Comparison of ENCODE assay signal across 1 cellular context in genomic region chr1:1239624-1240347, GRCh38.
A peak's percentile ranks its signal among the peaks of the same experiment; 100 is the strongest.
TF ChIP-seq lines count a peak whose summit lies in the region.

No MANE protein-coding gene starts in this region.

TF ChIP-seq in K562, 482 proteins besides CTCF, POLR2A, EP300 and RAD21:
- TF ChIP-seq CBFB (CRISPR knock-in tag; IDR thresholded peaks at IDR 0.05) (0 out of 2 replicates have a peak, but pooled peaks have one; percentile 23), ZNF740 (CRISPR knock-in tag; IDR thresholded peaks at IDR 0.05) (peak; percentile 61; the same call in 1 of the 2 replicates), ZNF740 (tag; IDR thresholded peaks at IDR 0.05) (no peak), FOXM1 (IDR thresholded peaks at IDR 0.05; ENCODE audit: low read depth) (no peak), FOXM1 (CRISPR knock-in tag; IDR thresholded peaks at IDR 0.05; ENCODE audit: low read depth) (peak; percentile 39; the same call in 1 of the 2 replicates), POLR2G (IDR thresholded peaks at IDR 0.05; ENCODE audit: low read depth, low read length) (0 out of 2 replicates have a peak, but pooled peaks have one; percentile 4), ZSCAN29 (IDR thresholded peaks at IDR 0.05) (no peak), ADNP (tag; IDR thresholded peaks at IDR 0.05) (no peak), E2F3 (CRISPR knock-in tag; IDR thresholded peaks at IDR 0.05) (no peak), NR2C2 (CRISPR knock-in tag; IDR thresholded peaks at IDR 0.05) (peak; percentile 98), NR2C2 (tag; IDR thresholded peaks at IDR 0.05) (peak; percentile 98), ZBTB7A (IDR thresholded peaks at IDR 0.05; ENCODE audit: borderline replicate concordance, control insufficient read depth, low read depth, low read length) (peak; percentile 81), ZNF324 (CRISPR knock-in tag; IDR thresholded peaks at IDR 0.05) (no peak), MTA2 (IDR thresholded peaks at IDR 0.05; ENCODE audit: low read depth) (peak; percentile 66), HNRNPL (IDR thresholded peaks at IDR 0.05; ENCODE audit: low read depth, low read length) (peak; percentile 73; the same call in 1 of the 2 replicates), NR2C1 (IDR thresholded peaks at IDR 0.05) (peak; percentile 98), NR2C1 (tag; IDR thresholded peaks at IDR 0.05) (peak; percentile 99), PCBP1 (IDR thresholded peaks at IDR 0.05; ENCODE audit: low read depth, low read length, poor library complexity, severe bottlenecking) (peak; percentile 84), GABPB1 (CRISPR knock-in tag; IDR thresholded peaks at IDR 0.05) (no peak; the same call in 1 of the 2 replicates), ZFX (CRISPR knock-in tag; IDR thresholded peaks at IDR 0.05) (peak; percentile 34; the same call in 1 of the 2 replicates), CREB3L1 (IDR thresholded peaks at IDR 0.05; ENCODE audit: borderline replicate concordance, low read depth) (peak; percentile 29; the same call in 1 of the 2 replicates), XRCC3 (IDR thresholded peaks at IDR 0.05) (no peak), ZBTB34 (CRISPR knock-in tag; IDR thresholded peaks at IDR 0.05) (no peak), RBM14 (IDR thresholded peaks at IDR 0.05; ENCODE audit: borderline replicate concordance, insufficient read depth, low read depth, low read length) (0 out of 2 replicates have a peak, but pooled peaks have one; percentile 33), ELK1 (CRISPR knock-in tag; IDR thresholded peaks at IDR 0.05) (no peak), ZNF77 (CRISPR knock-in tag; IDR thresholded peaks at IDR 0.05) (no peak), ZNF282 (CRISPR knock-in tag; IDR thresholded peaks at IDR 0.05) (no peak), RBFOX2 (IDR thresholded peaks at IDR 0.05; ENCODE audit: low read depth, low read length) (0 out of 2 replicates have a peak, but pooled peaks have one; percentile 18), CBX2 (IDR thresholded peaks at IDR 0.05; ENCODE audit: insufficient read depth, low read length, poor library complexity, severe bottlenecking) (no peak), HES1 (IDR thresholded peaks at IDR 0.05; ENCODE audit: low read depth) (no peak), ZNF76 (CRISPR knock-in tag; IDR thresholded peaks at IDR 0.05; ENCODE audit: borderline replicate concordance) (no peak), CXXC5 (CRISPR knock-in tag; IDR thresholded peaks at IDR 0.05) (0 out of 2 replicates have a peak, but pooled peaks have one; percentile 30), ESRRA (IDR thresholded peaks at IDR 0.05; ENCODE audit: borderline replicate concordance, low read depth) (peak; percentile 61; the same call in 1 of the 2 replicates), ZNF75A (CRISPR knock-in tag; IDR thresholded peaks at IDR 0.05) (no peak), TGIF2 (CRISPR knock-in tag; IDR thresholded peaks at IDR 0.05) (0 out of 2 replicates have a peak, but pooled peaks have one; percentile 25)
- TF ChIP-seq, protein P1, sequence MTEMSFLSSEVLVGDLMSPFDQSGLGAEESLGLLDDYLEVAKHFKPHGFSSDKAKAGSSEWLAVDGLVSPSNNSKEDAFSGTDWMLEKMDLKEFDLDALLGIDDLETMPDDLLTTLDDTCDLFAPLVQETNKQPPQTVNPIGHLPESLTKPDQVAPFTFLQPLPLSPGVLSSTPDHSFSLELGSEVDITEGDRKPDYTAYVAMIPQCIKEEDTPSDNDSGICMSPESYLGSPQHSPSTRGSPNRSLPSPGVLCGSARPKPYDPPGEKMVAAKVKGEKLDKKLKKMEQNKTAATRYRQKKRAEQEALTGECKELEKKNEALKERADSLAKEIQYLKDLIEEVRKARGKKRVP (CRISPR knock-in tag; IDR thresholded peaks at IDR 0.05), result no peak
- TF ChIP-seq, protein P2, sequence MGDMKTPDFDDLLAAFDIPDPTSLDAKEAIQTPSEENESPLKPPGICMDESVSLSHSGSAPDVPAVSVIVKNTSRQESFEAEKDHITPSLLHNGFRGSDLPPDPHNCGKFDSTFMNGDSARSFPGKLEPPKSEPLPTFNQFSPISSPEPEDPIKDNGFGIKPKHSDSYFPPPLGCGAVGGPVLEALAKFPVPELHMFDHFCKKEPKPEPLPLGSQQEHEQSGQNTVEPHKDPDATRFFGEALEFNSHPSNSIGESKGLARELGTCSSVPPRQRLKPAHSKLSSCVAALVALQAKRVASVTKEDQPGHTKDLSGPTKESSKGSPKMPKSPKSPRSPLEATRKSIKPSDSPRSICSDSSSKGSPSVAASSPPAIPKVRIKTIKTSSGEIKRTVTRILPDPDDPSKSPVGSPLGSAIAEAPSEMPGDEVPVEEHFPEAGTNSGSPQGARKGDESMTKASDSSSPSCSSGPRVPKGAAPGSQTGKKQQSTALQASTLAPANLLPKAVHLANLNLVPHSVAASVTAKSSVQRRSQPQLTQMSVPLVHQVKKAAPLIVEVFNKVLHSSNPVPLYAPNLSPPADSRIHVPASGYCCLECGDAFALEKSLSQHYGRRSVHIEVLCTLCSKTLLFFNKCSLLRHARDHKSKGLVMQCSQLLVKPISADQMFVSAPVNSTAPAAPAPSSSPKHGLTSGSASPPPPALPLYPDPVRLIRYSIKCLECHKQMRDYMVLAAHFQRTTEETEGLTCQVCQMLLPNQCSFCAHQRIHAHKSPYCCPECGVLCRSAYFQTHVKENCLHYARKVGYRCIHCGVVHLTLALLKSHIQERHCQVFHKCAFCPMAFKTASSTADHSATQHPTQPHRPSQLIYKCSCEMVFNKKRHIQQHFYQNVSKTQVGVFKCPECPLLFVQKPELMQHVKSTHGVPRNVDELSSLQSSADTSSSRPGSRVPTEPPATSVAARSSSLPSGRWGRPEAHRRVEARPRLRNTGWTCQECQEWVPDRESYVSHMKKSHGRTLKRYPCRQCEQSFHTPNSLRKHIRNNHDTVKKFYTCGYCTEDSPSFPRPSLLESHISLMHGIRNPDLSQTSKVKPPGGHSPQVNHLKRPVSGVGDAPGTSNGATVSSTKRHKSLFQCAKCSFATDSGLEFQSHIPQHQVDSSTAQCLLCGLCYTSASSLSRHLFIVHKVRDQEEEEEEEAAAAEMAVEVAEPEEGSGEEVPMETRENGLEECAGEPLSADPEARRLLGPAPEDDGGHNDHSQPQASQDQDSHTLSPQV (IDR thresholded peaks at IDR 0.05), result peak; percentile 35; the same call in 1 of the 2 replicates
- TF ChIP-seq, protein P3, sequence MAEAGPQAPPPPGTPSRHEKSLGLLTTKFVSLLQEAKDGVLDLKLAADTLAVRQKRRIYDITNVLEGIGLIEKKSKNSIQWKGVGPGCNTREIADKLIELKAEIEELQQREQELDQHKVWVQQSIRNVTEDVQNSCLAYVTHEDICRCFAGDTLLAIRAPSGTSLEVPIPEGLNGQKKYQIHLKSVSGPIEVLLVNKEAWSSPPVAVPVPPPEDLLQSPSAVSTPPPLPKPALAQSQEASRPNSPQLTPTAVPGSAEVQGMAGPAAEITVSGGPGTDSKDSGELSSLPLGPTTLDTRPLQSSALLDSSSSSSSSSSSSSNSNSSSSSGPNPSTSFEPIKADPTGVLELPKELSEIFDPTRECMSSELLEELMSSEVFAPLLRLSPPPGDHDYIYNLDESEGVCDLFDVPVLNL (CRISPR knock-in tag; IDR thresholded peaks at IDR 0.05; ENCODE audit: low read depth), result no peak
